ENCODE assay signal across 22 cellular contexts in genomic region chr6:19759117-19759880, GRCh38.
DNase-seq lines count a peak whose midpoint lies in the region; ATAC-seq, FAIRE-seq and TF ChIP-seq lines count a peak whose summit lies in the region.
"Had no signal": no experiment of that assay in that cellular context is flagged by ENCODE, and none has a peak within 500 bp of the region (broad histone marks: within the 10 kb centered on the region; RNA-seq: fewer than 3 reads in every experiment).

No MANE protein-coding gene starts in this region.

- H3K27me3 ChIP-seq in AG04450 (ENCODE audit: control insufficient read depth, insufficient read depth, low read length): no peaks in the 10 kb centered on the region
- no peaks in the 10 kb centered on the region for H3K27me3 ChIP-seq in effector memory CD4-positive, alpha-beta T cell (replicated peaks; ENCODE audit: control insufficient read depth, insufficient read depth, low read length, poor library complexity, severe bottlenecking)
- H3K27me3 ChIP-seq: esophagus muscularis mucosa, Peyer's patch, uterus had no signal

- DNase-seq in AG04450 (ENCODE audit: low read depth, low spot score) (peak; percentile 24), HTR-8/SVneo (ENCODE audit: insufficient read length, low spot score) (peak; percentile 14), astrocyte of the hippocampus (ENCODE audit: low read depth, low spot score) (peak; percentile 83), iris pigment epithelial cell (ENCODE audit: low read depth) (peak; percentile 59)
- DNase-seq in effector memory CD4-positive, alpha-beta T cell: no peak
- DNase-seq in activated T-cell treated with anti-CD3 and anti-CD28 coated beads, Interleukin-2, amount 50 U/mL, for 1 hour: no peak
- DNase-seq: activated CD8-positive, alpha-beta T cell treated with anti-CD3 and anti-CD28 coated beads for 36 hours; AML-193; caudate nucleus; DMS53; midbrain; NCI-H1105 treated with DMSO at 0.1 percent for 48 hours; NCI-H510A treated with DMSO at 0.1 percent for 48 hours; Peyer's patch; stimulated activated CD4-positive, alpha-beta T cell treated with anti-CD3 and anti-CD28 coated beads, Interleukin-2, amount 100 ng/mL, for 24 hours; T1000; uterus had no signal

- H3K36me3 ChIP-seq in effector memory CD4-positive, alpha-beta T cell (ENCODE audit: control insufficient read depth, insufficient read depth, low read length): no peaks in the 10 kb centered on the region
- H3K36me3 ChIP-seq: esophagus muscularis mucosa, HAP-1, Peyer's patch, uterus had no signal

- no peak for TF ChIP-seq CTCF in AG04450 (IDR thresholded peaks at IDR 0.05; ENCODE audit: low read depth, low read length)

- POLR2A ChIA-PET in AG04450 (lab: Yijun Ruan, JAX): no interaction called here

- no peaks in the 10 kb centered on the region for H3K4me1 ChIP-seq in effector memory CD4-positive, alpha-beta T cell (ENCODE audit: control insufficient read depth, insufficient read depth, low read length, poor library complexity, severe bottlenecking)
- H3K4me1 ChIP-seq: HAP-1, Peyer's patch had no signal

- ATAC-seq in GM19467 (IDR thresholded peaks at IDR 0.05; ENCODE audit: unreplicated experiment) (no peak), GM21786 (IDR thresholded peaks at IDR 0.05; ENCODE audit: unreplicated experiment) (no peak)
- ATAC-seq: activated CD8-positive, alpha-beta T cell treated with anti-CD3 and anti-CD28 coated beads for 36 hours had no signal

- no peak for FAIRE-seq in HTR-8/SVneo (lab: Jason Lieb, UNC)
- FAIRE-seq: HepG2 had no signal

- no peak overlapping the region for H3K4me3 ChIP-seq in AG04450 (ENCODE audit: low read depth, low read length)
- no peak overlapping the region for H3K4me3 ChIP-seq in effector memory CD4-positive, alpha-beta T cell (ENCODE audit: insufficient read depth, low read depth, low read length, poor library complexity, severe bottlenecking)
- H3K4me3 ChIP-seq: esophagus muscularis mucosa, HAP-1, Peyer's patch, uterus had no signal

- CTCF ChIA-PET in AG04450 (lab: Charles Lee): no interaction called here

- no peaks in the 10 kb centered on the region for H3K9me3 ChIP-seq in AG04450 (ENCODE audit: control insufficient read depth, insufficient read depth, low read length)
- H3K9me3 ChIP-seq in effector memory CD4-positive, alpha-beta T cell (ENCODE audit: control insufficient read depth, low read length): no peaks in the 10 kb centered on the region
- H3K9me3 ChIP-seq: esophagus muscularis mucosa, HAP-1, Peyer's patch, uterus had no signal

- no peak overlapping the region for H3K27ac ChIP-seq in AG04450 (ENCODE audit: low read depth, low read length)
- H3K27ac ChIP-seq in effector memory CD4-positive, alpha-beta T cell (ENCODE audit: insufficient read depth, low read length, poor library complexity, severe bottlenecking): no peak overlapping the region
- H3K27ac ChIP-seq: esophagus muscularis mucosa, Peyer's patch, uterus had no signal

Comparison
In these comparisons a context has a peak if more than half of its experiments do, and no peak if none do; other contexts are left out.
1. DNase-seq: peak in AG04450 (single experiment), HTR-8/SVneo (single experiment), astrocyte of the hippocampus (single experiment) and iris pigment epithelial cell (single experiment); none in effector memory CD4-positive, alpha-beta T cell (0 of 3) and activated T-cell treated with anti-CD3 and anti-CD28 coated beads, Interleukin-2, amount 50 U/mL, for 1 hour (single experiment).